Comparison of ENCODE assay signal across 8 cellular contexts in the genomic region with DNA sequence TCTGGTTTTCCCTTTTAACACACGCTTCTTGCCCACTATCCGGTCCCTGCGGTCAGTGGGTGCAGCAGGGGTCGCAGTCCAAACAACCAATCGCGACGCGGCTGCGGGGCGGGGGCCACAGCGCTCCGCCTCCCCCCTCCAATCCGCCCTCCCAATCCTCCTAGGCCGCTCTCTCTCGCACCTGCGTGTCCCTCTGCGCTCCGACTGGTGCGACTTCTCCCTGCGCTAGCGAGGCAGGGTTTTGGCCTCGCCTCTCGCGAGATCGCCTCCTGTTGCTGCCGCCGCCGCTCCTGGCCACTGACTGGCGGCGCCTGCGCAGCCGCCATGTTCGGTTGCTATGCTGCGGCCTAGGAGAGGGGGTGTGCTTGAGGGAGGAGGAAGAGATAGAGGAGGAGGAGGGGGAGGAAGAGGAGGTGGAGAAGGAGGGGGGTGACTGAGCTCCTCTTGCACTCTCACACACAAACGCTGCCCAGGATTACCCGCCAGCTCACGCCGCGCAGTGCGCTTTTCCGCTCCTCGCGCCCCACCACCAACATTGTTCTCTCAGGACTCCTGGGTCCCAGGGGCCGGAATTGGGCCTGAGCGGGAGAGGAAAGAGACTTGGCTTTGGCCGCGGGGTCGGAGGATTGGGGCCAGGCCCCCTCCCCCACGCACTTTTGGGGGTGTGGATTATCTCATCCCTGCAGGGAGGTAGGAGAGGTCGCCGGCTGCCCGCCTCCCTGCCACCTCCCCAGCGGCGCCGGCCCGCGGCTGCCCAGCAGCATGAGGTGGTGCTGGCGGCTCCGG. TPM values are rescaled to one million over a fixed set of nuclear protein-coding genes. Genes with fewer than 3 reads are reported as not detected.
A peak's percentile ranks its signal among the peaks of the same experiment; 100 is the strongest.
DNase-seq lines count a peak whose midpoint lies in the region; ATAC-seq, FAIRE-seq and TF ChIP-seq lines count a peak whose summit lies in the region.

A gene with protein sequence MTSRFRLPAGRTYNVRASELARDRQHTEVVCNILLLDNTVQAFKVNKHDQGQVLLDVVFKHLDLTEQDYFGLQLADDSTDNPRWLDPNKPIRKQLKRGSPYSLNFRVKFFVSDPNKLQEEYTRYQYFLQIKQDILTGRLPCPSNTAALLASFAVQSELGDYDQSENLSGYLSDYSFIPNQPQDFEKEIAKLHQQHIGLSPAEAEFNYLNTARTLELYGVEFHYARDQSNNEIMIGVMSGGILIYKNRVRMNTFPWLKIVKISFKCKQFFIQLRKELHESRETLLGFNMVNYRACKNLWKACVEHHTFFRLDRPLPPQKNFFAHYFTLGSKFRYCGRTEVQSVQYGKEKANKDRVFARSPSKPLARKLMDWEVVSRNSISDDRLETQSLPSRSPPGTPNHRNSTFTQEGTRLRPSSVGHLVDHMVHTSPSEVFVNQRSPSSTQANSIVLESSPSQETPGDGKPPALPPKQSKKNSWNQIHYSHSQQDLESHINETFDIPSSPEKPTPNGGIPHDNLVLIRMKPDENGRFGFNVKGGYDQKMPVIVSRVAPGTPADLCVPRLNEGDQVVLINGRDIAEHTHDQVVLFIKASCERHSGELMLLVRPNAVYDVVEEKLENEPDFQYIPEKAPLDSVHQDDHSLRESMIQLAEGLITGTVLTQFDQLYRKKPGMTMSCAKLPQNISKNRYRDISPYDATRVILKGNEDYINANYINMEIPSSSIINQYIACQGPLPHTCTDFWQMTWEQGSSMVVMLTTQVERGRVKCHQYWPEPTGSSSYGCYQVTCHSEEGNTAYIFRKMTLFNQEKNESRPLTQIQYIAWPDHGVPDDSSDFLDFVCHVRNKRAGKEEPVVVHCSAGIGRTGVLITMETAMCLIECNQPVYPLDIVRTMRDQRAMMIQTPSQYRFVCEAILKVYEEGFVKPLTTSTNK (plus strand): TSS at position 472 of the 786 bp plus-strand sequence. CDS start 49,932 bp downstream, outside the sequence.

- peaks cover 2% of the 10 kb centered on the region for H3K36me3 Mint-ChIP-seq in T-helper 2 cell treated with Interferon-gamma antibody and Interleukin-4, amounts not matched to agents 5 μg/mL and 100 μg/mL, for 36 hours (ENCODE audit: low read depth)

- H3K27ac Mint-ChIP-seq in T-helper 2 cell treated with Interferon-gamma antibody and Interleukin-4, amounts not matched to agents 5 μg/mL and 100 μg/mL, for 36 hours, result peak within 1 kb of the TSS; percentile 89

- peak; percentile 100 for FAIRE-seq in urothelium cell line (lab: Jason Lieb, UNC)

- H3K9me3 Mint-ChIP-seq in T-helper 2 cell treated with Interferon-gamma antibody and Interleukin-4, amounts not matched to agents 5 μg/mL and 100 μg/mL, for 36 hours, result no peaks in the 10 kb centered on the region

- H3K4me3 Mint-ChIP-seq in T-helper 2 cell treated with Interferon-gamma antibody and Interleukin-4, amounts not matched to agents 5 μg/mL and 100 μg/mL, for 36 hours, result peak within 1 kb of the TSS; percentile 91

- peak within 1 kb of the TSS; percentile 84 to 90 for H3K27ac ChIP-seq in ascending aorta
- H3K27ac ChIP-seq in right atrium auricular region, result peak within 1 kb of the TSS; percentile 91 to 95
- H3K27ac ChIP-seq in psoas muscle, result peak within 1 kb of the TSS; percentile 92

- TF ChIP-seq CTCF in ascending aorta (IDR thresholded peaks at IDR 0.05), result no peak
- no peak for TF ChIP-seq CTCF in right atrium auricular region (IDR thresholded peaks at IDR 0.05)
- TF ChIP-seq CTCF in psoas muscle (IDR thresholded peaks at IDR 0.05), result no peak

- H3K36me3 ChIP-seq in ascending aorta (no peaks in the 10 kb centered on the region), right atrium auricular region (no peaks in the 10 kb centered on the region), psoas muscle (ENCODE audit: insufficient read depth in 1 of 2, low read depth in 1 of 2) (no peaks in the 10 kb centered on the region)

- peak; percentile 98 for DNase-seq in NCI-H1930 (lab: John Stamatoyannopoulos, UW)
- peak; percentile 95 for DNase-seq in T-helper 2 cell treated with Interferon-gamma antibody and Interleukin-4, amounts not matched to agents 5 μg/mL and 100 μg/mL, for 36 hours (ENCODE audit: low spot score)
- DNase-seq in ascending aorta (ENCODE audit: low spot score in 2 of 2), result peak; percentile 90 to 98
- DNase-seq in right atrium auricular region (ENCODE audit: low spot score), result peak; percentile 93
- peak; percentile 96 to 98 for DNase-seq in psoas muscle
- peak; percentile 99 for DNase-seq in urothelium cell line (ENCODE audit: low spot score)

- 0 to 1% (median 0%) methylated on average over 50 to 59 of the region's 59 CpGs for WGBS in psoas muscle, 3 donors

- H3K27me3 Mint-ChIP-seq in T-helper 2 cell treated with Interferon-gamma antibody and Interleukin-4, amounts not matched to agents 5 μg/mL and 100 μg/mL, for 36 hours (ENCODE audit: low read depth), result peaks cover under 1% of the 10 kb centered on the region

- H3K27me3 ChIP-seq in ascending aorta (no peaks in the 10 kb centered on the region), right atrium auricular region (no peaks in the 10 kb centered on the region), psoas muscle (ENCODE audit: insufficient read depth in 3 of 3, low read length in 2 of 3) (no peaks in the 10 kb centered on the region)

- peak; percentile 95 for ATAC-seq in GM18502 (IDR thresholded peaks at IDR 0.05; ENCODE audit: poor library complexity, unreplicated experiment)
- peak; percentile 97 for ATAC-seq in HG02970 (IDR thresholded peaks at IDR 0.05; ENCODE audit: low FRiP score, unreplicated experiment)
- ATAC-seq in psoas muscle, result peak; percentile 92 to 95 (median 93)

- intact Hi-C loops in ascending aorta (cut with DNase I), result loop anchor here (2.0 to 10.0 kb wide), 7 partner anchors 82 to 493 kb away; partner anchors contain the start of genes C2orf76, DBI, EPB41L5 and RALB
- intact Hi-C loops in psoas muscle (cut with DNase I), result loop anchor here (5.0 to 10.0 kb wide), 2 partner anchors 253 to 415 kb away; partner anchors contain the start of gene EPB41L5 (in 1 of the 2)

- no peaks in the 10 kb centered on the region for H3K9me3 ChIP-seq in ascending aorta
- no peaks in the 10 kb centered on the region for H3K9me3 ChIP-seq in right atrium auricular region
- no peaks in the 10 kb centered on the region for H3K9me3 ChIP-seq in psoas muscle

- H3K4me1 ChIP-seq in ascending aorta, result peaks cover 0 to 14% of the 10 kb centered on the region in 2 donors
- H3K4me1 ChIP-seq in right atrium auricular region, result peaks cover 0 to 45% of the 10 kb centered on the region in 2 donors
- peaks cover 45% of the 10 kb centered on the region for H3K4me1 ChIP-seq in psoas muscle

- H3K4me1 Mint-ChIP-seq in T-helper 2 cell treated with Interferon-gamma antibody and Interleukin-4, amounts not matched to agents 5 μg/mL and 100 μg/mL, for 36 hours (ENCODE audit: low read depth), result peaks cover 33% of the 10 kb centered on the region

- peak within 1 kb of the TSS; percentile 75 to 92 for H3K4me3 ChIP-seq in ascending aorta
- peak within 1 kb of the TSS; percentile 72 to 89 for H3K4me3 ChIP-seq in right atrium auricular region
- peak within 1 kb of the TSS; percentile 92 for H3K4me3 ChIP-seq in psoas muscle

RNA-seq across cellular contexts. Expression of the gene that starts here (rescaled TPM):
- total RNA-seq in ascending aorta (35.9 TPM), right atrium auricular region (10 to 100 TPM; 23.7 to 44.1 TPM), psoas muscle (10 to 100 TPM; 17.3 to 35.4 (median 29.2) TPM)
- 1 to 10 TPM; 2.1 to 8.5 (median 2.8) TPM for polyA plus RNA-seq in psoas muscle

Comparison
In these comparisons a context has a peak if more than half of its experiments do, and no peak if none do; other contexts are left out.
1. Peak in every context shown above with its lines: DNase-seq, ATAC-seq, H3K4me3 ChIP-seq and H3K27ac ChIP-seq.